8 cellular contexts compared by ENCODE assay signal in the genomic region with DNA sequence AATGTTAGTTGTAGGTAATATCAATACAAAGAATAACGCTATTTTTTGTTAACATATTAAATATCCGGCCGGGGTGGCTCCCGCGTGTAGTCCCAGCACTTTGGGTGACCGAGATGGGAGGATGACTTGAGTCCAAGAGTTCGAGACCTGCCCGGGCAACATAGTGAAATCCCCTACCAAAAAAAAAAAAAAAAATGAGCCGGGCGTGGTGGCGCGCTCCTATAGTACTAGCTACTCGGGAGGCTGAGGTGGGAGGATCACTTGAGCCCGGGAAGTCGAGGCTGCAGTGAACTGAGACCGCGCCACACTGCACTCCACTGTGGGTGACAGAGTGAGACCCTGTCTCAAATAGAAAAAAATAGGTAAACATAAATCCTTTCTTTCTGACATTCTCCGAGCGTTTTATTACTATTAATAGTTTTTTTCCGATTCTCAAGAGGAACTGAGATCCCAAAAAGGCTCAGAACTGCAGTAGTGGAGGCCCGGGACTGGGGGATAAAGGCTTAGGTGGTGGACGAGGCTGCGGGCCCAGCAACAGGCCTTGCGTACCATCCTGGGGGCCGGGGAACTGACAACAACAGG. TPM values are rescaled to one million over a fixed set of nuclear protein-coding genes. Genes with fewer than 3 reads are reported as not detected.
DNase-seq lines count a peak whose midpoint lies in the region; ATAC-seq and TF ChIP-seq lines count a peak whose summit lies in the region.

No MANE protein-coding gene starts in this region.

- DNase-seq in SJSA1 (ENCODE audit: low read depth in 1 of 2, low spot score in 2 of 2), result peak in 1 of 2 experiments; percentile 48
- no peak for DNase-seq in foreskin fibroblast
- no peak for DNase-seq in skeletal muscle cell (ENCODE audit: low read depth)
- DNase-seq in superior temporal gyrus (ENCODE audit: extremely low spot score), result no peak
- DNase-seq in midbrain (lab: John Stamatoyannopoulos, UW), result no peak

- peaks cover 5% of the 10 kb centered on the region; the same call in 1 of the 2 replicates for H3K9me3 ChIP-seq in SJSA1 (replicated peaks)

- peaks cover 8% of the 10 kb centered on the region for H3K36me3 ChIP-seq in SJSA1

- ATAC-seq in HG03135 (IDR thresholded peaks at IDR 0.05; ENCODE audit: unreplicated experiment) (no peak), GM18858 (IDR thresholded peaks at IDR 0.05; ENCODE audit: unreplicated experiment) (no peak)

- H3K4me3 ChIP-seq in GM12875 (ENCODE audit: low read depth, low read length), result peak overlapping the region; percentile 85
- H3K4me3 ChIP-seq in SJSA1, result peak overlapping the region; percentile 95
- peak overlapping the region; percentile 89 to 93 for H3K4me3 ChIP-seq in foreskin fibroblast (ENCODE audit: low read depth in 1 of 2, low read length in 2 of 2)
- peak overlapping the region; percentile 87 for H3K4me3 ChIP-seq in skeletal muscle cell (ENCODE audit: low read depth, low read length)

- H3K27me3 ChIP-seq in SJSA1 (replicated peaks), result no peaks in the 10 kb centered on the region

- TF ChIP-seq CTCF in GM12875 (IDR thresholded peaks at IDR 0.05; ENCODE audit: borderline replicate concordance, insufficient read depth, low read depth, low read length), result no peak
- TF ChIP-seq CTCF in foreskin fibroblast (IDR thresholded peaks at IDR 0.05; ENCODE audit: low read depth, low read length), result no peak

- no peak overlapping the region for H3K27ac ChIP-seq in SJSA1

- H3K4me1 ChIP-seq in SJSA1 (replicated peaks), result peaks cover 20% of the 10 kb centered on the region

RNA-seq across cellular contexts. Expression of a gene that starts 1.0 kb away (rescaled TPM):
- 11.8 and 23.4 TPM in 2 replicates for total RNA-seq in SJSA1 (2014; rRNA removed; shearing (Covaris generic))
